ENCODE assay signal across 1 cellular context in the genomic region with DNA sequence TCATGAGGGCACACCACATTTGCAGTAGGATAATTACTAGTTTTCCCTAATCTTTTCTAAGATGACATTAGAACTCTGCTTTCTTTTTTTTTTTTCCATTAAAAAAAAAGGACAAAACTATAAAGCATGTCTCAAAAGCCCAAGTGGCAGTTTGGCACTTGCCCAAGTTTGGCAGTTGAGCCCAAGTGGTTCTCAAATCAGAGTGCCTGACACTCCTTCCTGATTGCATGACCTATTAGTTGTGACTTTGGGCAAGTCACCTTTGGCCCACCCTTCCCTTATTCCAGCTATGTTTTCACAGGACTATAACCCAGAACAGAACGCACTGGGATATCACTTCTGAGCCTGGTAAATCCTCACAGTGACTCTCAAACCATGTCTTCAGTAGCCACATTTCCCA.
TF ChIP-seq lines count a peak whose summit lies in the region.

No MANE protein-coding gene starts in this region.

TF ChIP-seq in GM23338, 12 proteins besides CTCF, POLR2A, EP300 and RAD21 (continued from another document):
- TF ChIP-seq, protein P1, sequence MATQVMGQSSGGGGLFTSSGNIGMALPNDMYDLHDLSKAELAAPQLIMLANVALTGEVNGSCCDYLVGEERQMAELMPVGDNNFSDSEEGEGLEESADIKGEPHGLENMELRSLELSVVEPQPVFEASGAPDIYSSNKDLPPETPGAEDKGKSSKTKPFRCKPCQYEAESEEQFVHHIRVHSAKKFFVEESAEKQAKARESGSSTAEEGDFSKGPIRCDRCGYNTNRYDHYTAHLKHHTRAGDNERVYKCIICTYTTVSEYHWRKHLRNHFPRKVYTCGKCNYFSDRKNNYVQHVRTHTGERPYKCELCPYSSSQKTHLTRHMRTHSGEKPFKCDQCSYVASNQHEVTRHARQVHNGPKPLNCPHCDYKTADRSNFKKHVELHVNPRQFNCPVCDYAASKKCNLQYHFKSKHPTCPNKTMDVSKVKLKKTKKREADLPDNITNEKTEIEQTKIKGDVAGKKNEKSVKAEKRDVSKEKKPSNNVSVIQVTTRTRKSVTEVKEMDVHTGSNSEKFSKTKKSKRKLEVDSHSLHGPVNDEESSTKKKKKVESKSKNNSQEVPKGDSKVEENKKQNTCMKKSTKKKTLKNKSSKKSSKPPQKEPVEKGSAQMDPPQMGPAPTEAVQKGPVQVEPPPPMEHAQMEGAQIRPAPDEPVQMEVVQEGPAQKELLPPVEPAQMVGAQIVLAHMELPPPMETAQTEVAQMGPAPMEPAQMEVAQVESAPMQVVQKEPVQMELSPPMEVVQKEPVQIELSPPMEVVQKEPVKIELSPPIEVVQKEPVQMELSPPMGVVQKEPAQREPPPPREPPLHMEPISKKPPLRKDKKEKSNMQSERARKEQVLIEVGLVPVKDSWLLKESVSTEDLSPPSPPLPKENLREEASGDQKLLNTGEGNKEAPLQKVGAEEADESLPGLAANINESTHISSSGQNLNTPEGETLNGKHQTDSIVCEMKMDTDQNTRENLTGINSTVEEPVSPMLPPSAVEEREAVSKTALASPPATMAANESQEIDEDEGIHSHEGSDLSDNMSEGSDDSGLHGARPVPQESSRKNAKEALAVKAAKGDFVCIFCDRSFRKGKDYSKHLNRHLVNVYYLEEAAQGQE (IDR thresholded peaks at IDR 0.05; ENCODE audit: unreplicated experiment), result no peak
- no peak for TF ChIP-seq STAT1 (IDR thresholded peaks at IDR 0.05; ENCODE audit: unreplicated experiment)
- TF ChIP-seq JUNB (IDR thresholded peaks at IDR 0.05; ENCODE audit: unreplicated experiment), result no peak
- TF ChIP-seq EZH2phosphoT487 (IDR thresholded peaks at IDR 0.05; ENCODE audit: unreplicated experiment), result no peak
- no peak for TF ChIP-seq ZNF331 (CRISPR knock-in tag; IDR thresholded peaks at IDR 0.05; ENCODE audit: low read depth)
- no peak for TF ChIP-seq EZH2 (IDR thresholded peaks at IDR 0.05; ENCODE audit: low read depth, unreplicated experiment)
